Comparison of ENCODE assay signal across 10 cellular contexts in the genomic region with DNA sequence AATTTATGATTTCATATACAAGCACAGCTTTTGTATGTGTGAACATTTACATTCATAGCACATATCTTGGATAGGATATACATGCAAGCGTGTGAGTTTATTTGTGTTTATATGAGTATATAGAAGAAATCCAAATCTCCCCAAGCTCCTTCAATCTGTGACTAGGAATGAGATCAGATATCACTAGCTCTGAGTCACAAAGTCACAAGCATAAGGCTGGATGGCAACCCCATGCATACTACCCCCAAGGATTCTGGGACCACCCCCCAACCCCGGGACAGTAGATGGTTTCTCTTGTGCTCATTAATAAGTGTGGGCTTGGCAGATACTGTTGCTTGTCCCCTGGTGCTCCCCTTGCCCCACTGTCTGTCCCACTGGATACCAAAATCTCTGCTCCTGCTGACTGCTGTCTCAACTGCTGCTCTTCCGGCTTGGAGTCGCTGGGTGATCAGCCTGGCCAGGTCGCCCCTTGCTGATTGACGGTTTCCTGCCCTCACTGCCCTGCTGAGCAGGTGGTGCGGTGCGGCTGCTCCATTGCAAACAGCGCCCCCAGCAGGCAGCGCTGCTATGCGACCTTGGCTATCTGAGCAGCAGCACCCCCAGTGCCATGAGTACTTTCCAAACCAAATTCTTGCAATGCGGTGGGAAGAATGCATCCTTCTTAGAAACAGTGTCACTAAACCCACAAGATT.
DNase-seq lines count a peak whose midpoint lies in the region; ATAC-seq and TF ChIP-seq lines count a peak whose summit lies in the region.
"Had no signal": no experiment of that assay in that cellular context is flagged by ENCODE, and none has a peak within 500 bp of the region (broad histone marks: within the 10 kb centered on the region; RNA-seq: fewer than 3 reads in every experiment).

No MANE protein-coding gene starts in this region.

- H3K4me1 ChIP-seq in sigmoid colon, result no peaks in the 10 kb centered on the region

- no peak for TF ChIP-seq EP300 in sigmoid colon (IDR thresholded peaks at IDR 0.05)

- H3K27ac ChIP-seq in sigmoid colon, result no peak overlapping the region
- H3K27ac ChIP-seq: epithelial cell of prostate, tibial nerve had no signal

- no peak for TF ChIP-seq POLR2A in sigmoid colon (IDR thresholded peaks at IDR 0.05)

- TF ChIP-seq CTCF in GM12874 (IDR thresholded peaks at IDR 0.05; ENCODE audit: insufficient read depth, low read depth, low read length), result peak; percentile 68
- no peak for TF ChIP-seq CTCF in sigmoid colon (IDR thresholded peaks at IDR 0.05)

- in situ Hi-C loops in KBM-7 (cut with MboI; ENCODE audit: low pct_unique_long_range_greater_than_20kb, low sequenced_read_pairs), result no loop called here

- DNase-seq in MG63, result peak; percentile 82
- DNase-seq in skeletal muscle cell (ENCODE audit: low read depth), result peak; percentile 7
- DNase-seq in sigmoid colon, result no peak
- DNase-seq in KBM-7, result no peak
- DNase-seq: activated CD4-positive, alpha-beta T cell treated with anti-CD3 and anti-CD28 coated beads, Interleukin-2, amount 50 U/mL, for 4 hours had no signal

- peak overlapping the region; percentile 1; the same call in 1 of the 2 replicates for H3K4me3 ChIP-seq in MG63
- no peak overlapping the region for H3K4me3 ChIP-seq in skeletal muscle cell (ENCODE audit: low read depth, low read length)
- no peak overlapping the region for H3K4me3 ChIP-seq in sigmoid colon
- H3K4me3 ChIP-seq: tibial nerve had no signal

- peak; percentile 23 for ATAC-seq in esophagus mucosa
- no peak for ATAC-seq in HG02981 (IDR thresholded peaks at IDR 0.05; ENCODE audit: unreplicated experiment)

- intact Hi-C loops in sigmoid colon (cut with DNase I), result no loop called here

- no peaks in the 10 kb centered on the region for H3K27me3 ChIP-seq in MG63
- no peaks in the 10 kb centered on the region for H3K27me3 ChIP-seq in sigmoid colon
- H3K27me3 ChIP-seq: tibial nerve had no signal

- 42 to 76% methylated on average over 12 of the region's 12 CpGs for WGBS in sigmoid colon, 2 donors

- no peaks in the 10 kb centered on the region for H3K36me3 ChIP-seq in MG63
- no peaks in the 10 kb centered on the region for H3K36me3 ChIP-seq in sigmoid colon
- H3K36me3 ChIP-seq: tibial nerve had no signal

- H3K9me3 ChIP-seq in MG63 (no peaks in the 10 kb centered on the region), sigmoid colon (no peaks in the 10 kb centered on the region)
- H3K9me3 ChIP-seq: tibial nerve had no signal

Comparison
In these comparisons a context has a peak if more than half of its experiments do, and no peak if none do; other contexts are left out.
1. DNase-seq: peak in MG63 (single experiment) and skeletal muscle cell (single experiment); none in sigmoid colon (single experiment) and KBM-7 (single experiment).